In the genomic region with DNA sequence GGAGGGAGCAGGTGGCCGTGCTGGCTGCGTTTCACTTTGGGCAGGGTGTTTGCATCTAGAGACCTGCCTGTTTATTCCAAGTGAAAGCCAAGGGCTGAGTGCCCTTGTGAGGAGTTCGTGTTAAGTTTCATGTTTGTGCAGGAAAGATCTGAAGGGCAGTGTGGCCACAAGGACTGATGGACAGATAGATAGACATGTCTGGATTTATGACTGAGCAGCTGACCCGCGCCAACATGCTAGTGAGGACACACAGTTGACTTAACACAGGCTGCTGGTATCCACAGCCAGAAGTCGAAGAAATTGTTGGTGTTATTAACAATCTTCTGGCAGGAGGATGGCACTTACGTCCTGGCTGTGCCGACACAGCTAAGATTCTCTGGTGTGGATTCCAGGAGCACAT, we compare ENCODE assay signal across 15 cellular contexts.
DNase-seq lines count a peak whose midpoint lies in the region; ATAC-seq and TF ChIP-seq lines count a peak whose summit lies in the region.
"Had no signal": no experiment of that assay in that cellular context is flagged by ENCODE, and none has a peak within 500 bp of the region (broad histone marks: within the 10 kb centered on the region; RNA-seq: fewer than 3 reads in every experiment).

No MANE protein-coding gene starts in this region.

- no peak overlapping the region for H3K4me3 ChIP-seq in gastroesophageal sphincter
- H3K4me3 ChIP-seq in prostate gland: no peak overlapping the region
- H3K4me3 ChIP-seq in vagina: no peak overlapping the region
- H3K4me3 ChIP-seq: PC-9 had no signal

- DNase-seq in Right ventricle myocardium superior: no peak
- no peak for DNase-seq in cardiac septum (ENCODE audit: low spot score)
- DNase-seq in prostate gland (ENCODE audit: low spot score): peak; percentile 46
- no peak for DNase-seq in vagina (ENCODE audit: extremely low spot score in 2 of 2)
- no peak for DNase-seq in EL
- no peak for DNase-seq in islet precursor cell
- DNase-seq in activated T-cell treated with anti-CD3 and anti-CD28 coated beads, Interleukin-2, amount 50 U/mL, for 1 hour: no peak
- DNase-seq: activated effector memory CD4-positive, alpha-beta T cell treated with anti-CD3 and anti-CD28 coated beads, Interleukin-2, amount 50 U/mL, for 16 hours; CD8-positive, alpha-beta memory T cell; KG1; NCI-H524 treated with DMSO at 0.1 percent for 48 hours; PC-9 had no signal

- no peak for TF ChIP-seq POLR2A in gastroesophageal sphincter (IDR thresholded peaks at IDR 0.05)
- no peak for TF ChIP-seq POLR2A in prostate gland (IDR thresholded peaks at IDR 0.05)
- TF ChIP-seq POLR2A in vagina (IDR thresholded peaks at IDR 0.05): no peak

- no peak for TF ChIP-seq EP300 in gastroesophageal sphincter (IDR thresholded peaks at IDR 0.05)

- H3K27me3 ChIP-seq in gastroesophageal sphincter (no peaks in the 10 kb centered on the region), prostate gland (replicated peaks; ENCODE audit: insufficient read depth) (no peaks in the 10 kb centered on the region), vagina (no peaks in the 10 kb centered on the region)

- ATAC-seq in Right ventricle myocardium superior (ENCODE audit: poor library complexity) (peak; percentile 16), gastroesophageal sphincter (no peak)
- ATAC-seq: HCT116; stimulated activated memory B cell treated with anti-CD40 and anti-IgM and Interleukin-4, amounts not matched to agents 10 μg/mL and 1 μg/mL and 100 μg/mL, for 72 hours had no signal

- 44 to 49% methylated on average over 3 to 5 of the region's 8 CpGs for WGBS in gastroesophageal sphincter (ENCODE audit: low coverage in 1 of 2), 2 donors
- WGBS in prostate gland: 18% methylated on average over 8 of the region's 8 CpGs

- intact Hi-C loops in Right ventricle myocardium superior (cut with DNase I) (no loop called here), cardiac septum (cut with DNase I) (loop anchor here (5.0 kb wide), 1 partner anchor 175 kb away; no protein-coding TSS in a partner anchor), prostate gland (cut with DNase I) (loop anchor here (5.0 kb wide), 2 partner anchors 60 to 165 kb away; no protein-coding TSS in a partner anchor), vagina (cut with DNase I) (loop anchor here (5.0 kb wide), 1 partner anchor 550 kb away; a partner anchor contains a TSS)

- TF ChIP-seq CTCF in gastroesophageal sphincter (IDR thresholded peaks at IDR 0.05): no peak
- TF ChIP-seq CTCF in prostate gland (IDR thresholded peaks at IDR 0.05): no peak
- no peak for TF ChIP-seq CTCF in vagina (IDR thresholded peaks at IDR 0.05)

- H3K36me3 ChIP-seq in gastroesophageal sphincter (no peaks in the 10 kb centered on the region), prostate gland (no peaks in the 10 kb centered on the region), vagina (no peaks in the 10 kb centered on the region)

- H3K27ac ChIP-seq in gastroesophageal sphincter (peak overlapping the region; percentile 63 to 89 (median 82)), prostate gland (peak overlapping the region; percentile 61 to 81), vagina (peak overlapping the region; percentile 80)
- H3K27ac ChIP-seq: PC-9 had no signal

- peaks cover 28 to 57% (median 28%) of the 10 kb centered on the region in 3 donors for H3K4me1 ChIP-seq in gastroesophageal sphincter
- peaks cover 8% of the 10 kb centered on the region for H3K4me1 ChIP-seq in prostate gland (replicated peaks)
- H3K4me1 ChIP-seq in vagina: peaks cover 35% of the 10 kb centered on the region

- no peaks in the 10 kb centered on the region for H3K9me3 ChIP-seq in gastroesophageal sphincter
- H3K9me3 ChIP-seq in prostate gland: no peaks in the 10 kb centered on the region
- H3K9me3 ChIP-seq in vagina: no peaks in the 10 kb centered on the region
